27 cellular contexts compared by ENCODE assay signal in genomic region chr5:160651682-160652645, GRCh38.
DNase-seq lines count a peak whose midpoint lies in the region; ATAC-seq, FAIRE-seq and TF ChIP-seq lines count a peak whose summit lies in the region.
"Had no signal": no experiment of that assay in that cellular context is flagged by ENCODE, and none has a peak within 500 bp of the region (broad histone marks: within the 10 kb centered on the region; RNA-seq: fewer than 3 reads in every experiment).

No MANE protein-coding gene starts in this region.

- no peaks in the 10 kb centered on the region for H3K4me1 Mint-ChIP-seq in chondrocyte (ENCODE audit: low read depth)
- H3K4me1 Mint-ChIP-seq: activated CD4-positive, alpha-beta T cell treated with anti-CD3 and anti-CD28 coated beads for 36 hours; nephron progenitor cell; stimulated activated naive B cell treated with anti-CD40 and anti-IgM and Interleukin-4, amounts not matched to agents 10 μg/mL and 1 μg/mL and 100 μg/mL, for 72 hours; T-cell had no signal

- DNase-seq in DMS79 (lab: John Stamatoyannopoulos, UW) (peak; percentile 23), NCI-H1417 treated with DMSO at 0.1 percent for 48 hours (lab: John Stamatoyannopoulos, UW) (peak; percentile 60), NCI-H774 (lab: John Stamatoyannopoulos, UW) (peak; percentile 49), small intestine (no peak), chondrocyte (ENCODE audit: low spot score) (no peak), left ventricle myocardium inferior (no peak)
- DNase-seq: activated CD4-positive, alpha-beta T cell treated with anti-CD3 and anti-CD28 coated beads for 36 hours; activated naive CD4-positive, alpha-beta T cell treated with anti-CD3 and anti-CD28 coated beads for 36 hours; activated T-cell treated with anti-CD3 and anti-CD28 coated beads, Interleukin-2, amount 50 U/mL, for 4 hours; amniotic stem cell; dermis blood vessel endothelial cell; H9; KBM-7; left colon; NCI-H2171; nephron progenitor cell; PC-3; posterior cingulate gyrus; Right ventricle myocardium superior; stimulated activated CD4-positive, alpha-beta T cell treated with anti-CD3 and anti-CD28 coated beads, Interleukin-1b, Interleukin-23, amount 100 ng/mL, for 48 hours; stimulated activated naive B cell treated with anti-CD40 and anti-IgM and Interleukin-4, amounts not matched to agents 10 μg/mL and 1 μg/mL and 100 μg/mL, for 72 hours; T-cell; testis; uterus had no signal

- peaks cover 13% of the 10 kb centered on the region for H3K4me1 ChIP-seq in mucosa of stomach (ENCODE audit: control insufficient read depth, insufficient read depth, low read length)
- H3K4me1 ChIP-seq in small intestine (ENCODE audit: control insufficient read depth in 2 of 2, insufficient read depth in 1 of 2, low read depth in 1 of 2, low read length in 1 of 2): peaks cover 4 to 5% of the 10 kb centered on the region in 2 donors
- no peaks in the 10 kb centered on the region for H3K4me1 ChIP-seq in left ventricle myocardium inferior
- H3K4me1 ChIP-seq: testis, uterus had no signal

- H3K27ac Mint-ChIP-seq in chondrocyte (ENCODE audit: unreplicated experiment): no peak overlapping the region
- H3K27ac Mint-ChIP-seq: activated CD4-positive, alpha-beta T cell treated with anti-CD3 and anti-CD28 coated beads for 36 hours; activated naive CD4-positive, alpha-beta T cell treated with anti-CD3 and anti-CD28 coated beads for 36 hours; nephron progenitor cell; stimulated activated naive B cell treated with anti-CD40 and anti-IgM and Interleukin-4, amounts not matched to agents 10 μg/mL and 1 μg/mL and 100 μg/mL, for 72 hours; T-cell had no signal

- H3K9ac ChIP-seq in mucosa of stomach (ENCODE audit: low read length): peak overlapping the region; percentile 12

- H3K36me3 Mint-ChIP-seq in chondrocyte (ENCODE audit: low read depth): no peaks in the 10 kb centered on the region
- H3K36me3 Mint-ChIP-seq: stimulated activated naive B cell treated with anti-CD40 and anti-IgM and Interleukin-4, amounts not matched to agents 10 μg/mL and 1 μg/mL and 100 μg/mL, for 72 hours; T-cell had no signal

- H3K27me3 ChIP-seq in mucosa of stomach (ENCODE audit: control insufficient read depth, insufficient read depth, low read length) (no peaks in the 10 kb centered on the region), small intestine (ENCODE audit: control insufficient read depth in 2 of 2, insufficient read depth in 2 of 2, low read length in 2 of 2) (no peaks in the 10 kb centered on the region), left ventricle myocardium inferior (ENCODE audit: low read depth) (no peaks in the 10 kb centered on the region)
- H3K27me3 ChIP-seq: testis, uterus had no signal

- WGBS in small intestine, 3 donors: 77 to 82% (median 79%) methylated on average over 9 of the region's 9 CpGs

- no peak for FAIRE-seq in small intestine (lab: Jason Lieb, UNC)

- H3K9me3 Mint-ChIP-seq in chondrocyte (ENCODE audit: low read depth): no peaks in the 10 kb centered on the region
- H3K9me3 Mint-ChIP-seq: activated naive CD4-positive, alpha-beta T cell treated with anti-CD3 and anti-CD28 coated beads for 36 hours; activated T-cell treated with anti-CD3 and anti-CD28 coated beads, Interleukin-2, amount 50 U/mL, for 4 hours; nephron progenitor cell; stimulated activated naive B cell treated with anti-CD40 and anti-IgM and Interleukin-4, amounts not matched to agents 10 μg/mL and 1 μg/mL and 100 μg/mL, for 72 hours; T-cell had no signal

- ATAC-seq in GM19328 (IDR thresholded peaks at IDR 0.05; ENCODE audit: unreplicated experiment): no peak
- ATAC-seq: activated CD4-positive, alpha-beta T cell treated with anti-CD3 and anti-CD28 coated beads for 36 hours; activated T-cell treated with anti-CD3 and anti-CD28 coated beads, Interleukin-2, amount 50 U/mL, for 4 hours; left colon; PC-3; stimulated activated naive B cell treated with anti-CD40 and anti-IgM and Interleukin-4, amounts not matched to agents 10 μg/mL and 1 μg/mL and 100 μg/mL, for 72 hours; T-cell had no signal

- TF ChIP-seq CTCF in chondrocyte (IDR thresholded peaks at IDR 0.05) (no peak), left ventricle myocardium inferior (IDR thresholded peaks at IDR 0.05; ENCODE audit: borderline replicate concordance) (no peak)

- no peaks in the 10 kb centered on the region for H3K36me3 ChIP-seq in mucosa of stomach (ENCODE audit: control insufficient read depth, insufficient read depth, low read length)
- no peaks in the 10 kb centered on the region for H3K36me3 ChIP-seq in small intestine (ENCODE audit: control insufficient read depth in 2 of 2, insufficient read depth in 2 of 2, low read length in 2 of 2)
- H3K36me3 ChIP-seq in left ventricle myocardium inferior: no peaks in the 10 kb centered on the region
- H3K36me3 ChIP-seq: uterus had no signal

- no peaks in the 10 kb centered on the region for H3K27me3 Mint-ChIP-seq in chondrocyte (ENCODE audit: low read depth)
- H3K27me3 Mint-ChIP-seq: activated CD4-positive, alpha-beta T cell treated with anti-CD3 and anti-CD28 coated beads for 36 hours had no signal

- no peak overlapping the region for H3K4me3 Mint-ChIP-seq in chondrocyte (ENCODE audit: unreplicated experiment)
- H3K4me3 Mint-ChIP-seq: activated CD4-positive, alpha-beta T cell treated with anti-CD3 and anti-CD28 coated beads for 36 hours; activated naive CD4-positive, alpha-beta T cell treated with anti-CD3 and anti-CD28 coated beads for 36 hours; activated T-cell treated with anti-CD3 and anti-CD28 coated beads, Interleukin-2, amount 50 U/mL, for 4 hours; H9; nephron progenitor cell; stimulated activated naive B cell treated with anti-CD40 and anti-IgM and Interleukin-4, amounts not matched to agents 10 μg/mL and 1 μg/mL and 100 μg/mL, for 72 hours; T-cell had no signal

- no peaks in the 10 kb centered on the region for H3K9me3 ChIP-seq in mucosa of stomach (ENCODE audit: control insufficient read depth, low read length)
- H3K9me3 ChIP-seq in small intestine (ENCODE audit: control insufficient read depth, low read depth): no peaks in the 10 kb centered on the region
- H3K9me3 ChIP-seq in left ventricle myocardium inferior (replicated peaks): no peaks in the 10 kb centered on the region
- H3K9me3 ChIP-seq: testis, uterus had no signal

- intact Hi-C loops in left ventricle myocardium inferior (cut with micrococcal nuclease): no loop called here

- H3K27ac ChIP-seq in small intestine (ENCODE audit: low read depth in 1 of 2, low read length in 1 of 2) (peak overlapping the region in 1 of 2 donors; percentile 16), left ventricle myocardium inferior (replicated peaks) (no peak overlapping the region)
- H3K27ac ChIP-seq: C4-2B, testis, uterus had no signal

- no peak overlapping the region for H3K4me3 ChIP-seq in mucosa of stomach (ENCODE audit: low read length)
- no peak overlapping the region for H3K4me3 ChIP-seq in small intestine (ENCODE audit: low read depth in 1 of 2, low read length in 2 of 2)
- H3K4me3 ChIP-seq in left ventricle myocardium inferior: no peak overlapping the region
- H3K4me3 ChIP-seq: testis, uterus had no signal

Comparison
In these comparisons a context has a peak if more than half of its experiments do, and no peak if none do; other contexts are left out.
1. DNase-seq: peak in DMS79 (single experiment), NCI-H1417 treated with DMSO at 0.1 percent for 48 hours (single experiment) and NCI-H774 (single experiment); none in small intestine (single experiment), chondrocyte (single experiment) and left ventricle myocardium inferior (single experiment).